8 cellular contexts compared by ENCODE assay signal in genomic region chr11:64810891-64811272, GRCh38. TPM values are rescaled to one million over a fixed set of nuclear protein-coding genes. Genes with fewer than 3 reads are reported as not detected.
DNase-seq lines count a peak whose midpoint lies in the region; ATAC-seq and TF ChIP-seq lines count a peak whose summit lies in the region.

No MANE protein-coding gene starts in this region.

- peaks cover 21% of the 10 kb centered on the region for H3K36me3 Mint-ChIP-seq in activated CD8-positive, alpha-beta T cell treated with anti-CD3 and anti-CD28 coated beads, Interleukin-2, amount 10 ng/mL, durations not matched to agents 7 days and 5 days (ENCODE audit: low read depth)

- peak overlapping the region; percentile 98 for H3K4me3 Mint-ChIP-seq in activated CD8-positive, alpha-beta T cell treated with anti-CD3 and anti-CD28 coated beads, Interleukin-2, amount 10 ng/mL, durations not matched to agents 7 days and 5 days

- TF ChIP-seq CTCF in DND-41 (IDR thresholded peaks at IDR 0.05; ENCODE audit: borderline replicate concordance, extremely low read depth, low read length, poor library complexity, severe bottlenecking) (no peak), cardiac muscle cell (IDR thresholded peaks at IDR 0.05; ENCODE audit: low read depth, low read length) (no peak), omental fat pad (IDR thresholded peaks at IDR 0.05) (no peak)

- POLR2A ChIA-PET in activated CD8-positive, alpha-beta T cell treated with anti-CD3 and anti-CD28 coated beads, Interleukin-2, amount 10 ng/mL, durations not matched to agents 7 days and 5 days (lab: Charles Lee) = interaction anchor here (0.7 to 2.0 kb wide), 6 partner anchors 34 to 487 kb away, joined by 3 to 6 read pairs (median 3); partner anchors contain the start of genes MRPL49 and RASGRP2

- ATAC-seq in DND-41 (ENCODE audit: insufficient read depth, low read depth) (peak; percentile 51), HG03066 (IDR thresholded peaks at IDR 0.05; ENCODE audit: low read depth, unreplicated experiment) (peak; percentile 13), HG02588 (IDR thresholded peaks at IDR 0.05; ENCODE audit: unreplicated experiment) (no peak), omental fat pad (ENCODE audit: low FRiP score) (no peak)
- ATAC-seq in activated CD8-positive, alpha-beta T cell treated with anti-CD3 and anti-CD28 coated beads, Interleukin-2, amount 10 ng/mL, durations not matched to agents 7 days and 5 days = peak; percentile 69

- H3K27ac ChIP-seq in DND-41 (ENCODE audit: low read length) (peak overlapping the region; percentile 73), cardiac muscle cell (no peak overlapping the region)

- peak overlapping the region; percentile 88 for H3K27ac Mint-ChIP-seq in activated CD8-positive, alpha-beta T cell treated with anti-CD3 and anti-CD28 coated beads, Interleukin-2, amount 10 ng/mL, durations not matched to agents 7 days and 5 days

- peaks cover 31% of the 10 kb centered on the region for H3K4me1 Mint-ChIP-seq in activated CD8-positive, alpha-beta T cell treated with anti-CD3 and anti-CD28 coated beads, Interleukin-2, amount 10 ng/mL, durations not matched to agents 7 days and 5 days (ENCODE audit: low read depth)

- no peaks in the 10 kb centered on the region for H3K27me3 ChIP-seq in DND-41 (ENCODE audit: insufficient read depth, low read length, poor library complexity)
- no peaks in the 10 kb centered on the region for H3K27me3 ChIP-seq in cardiac muscle cell

- peaks cover 18% of the 10 kb centered on the region for H3K79me2 ChIP-seq in DND-41 (ENCODE audit: insufficient read depth, low read length)

- H3K9ac ChIP-seq in DND-41 (ENCODE audit: low read depth, low read length) = peak overlapping the region; percentile 74

- H3K9me3 Mint-ChIP-seq in activated CD8-positive, alpha-beta T cell treated with anti-CD3 and anti-CD28 coated beads, Interleukin-2, amount 10 ng/mL, durations not matched to agents 7 days and 5 days (ENCODE audit: insufficient read depth) = no peaks in the 10 kb centered on the region

- no peaks in the 10 kb centered on the region for H3K27me3 Mint-ChIP-seq in activated CD8-positive, alpha-beta T cell treated with anti-CD3 and anti-CD28 coated beads, Interleukin-2, amount 10 ng/mL, durations not matched to agents 7 days and 5 days (ENCODE audit: low read depth)

- H3K36me3 ChIP-seq in DND-41 (ENCODE audit: insufficient read depth, low read length) = peaks cover 26% of the 10 kb centered on the region
- H3K36me3 ChIP-seq in cardiac muscle cell = peaks cover 6% of the 10 kb centered on the region

- DNase-seq in DND-41 = no peak
- DNase-seq in activated CD8-positive, alpha-beta T cell treated with anti-CD3 and anti-CD28 coated beads, Interleukin-2, amount 10 ng/mL, durations not matched to agents 7 days and 5 days = peak; percentile 76
- DNase-seq in cardiac muscle cell (ENCODE audit: low read depth in 1 of 2, low spot score in 1 of 2) = no peak
- no peak for DNase-seq in skeletal muscle cell (ENCODE audit: low read depth)
- DNase-seq in ACHN = no peak
- no peak for DNase-seq in omental fat pad (ENCODE audit: low spot score)

- H3K4me1 ChIP-seq in DND-41 (ENCODE audit: insufficient read depth, low read length) = peaks cover 34% of the 10 kb centered on the region
- H3K4me1 ChIP-seq in cardiac muscle cell (ENCODE audit: low read depth) = no peaks in the 10 kb centered on the region

- H3K4me2 ChIP-seq in DND-41 (ENCODE audit: insufficient read depth, low read length) = peak overlapping the region; percentile 92

- CTCF ChIA-PET in activated CD8-positive, alpha-beta T cell treated with anti-CD3 and anti-CD28 coated beads, Interleukin-2, amount 10 ng/mL, durations not matched to agents 7 days and 5 days (lab: Charles Lee) = interaction anchor here (0.6 to 2.1 kb wide), 7 partner anchors 17 to 204 kb away, joined by 3 to 8 read pairs (median 3); partner anchors contain the start of genes ARL2 and SF1

- in situ Hi-C loops in ACHN (cut with HindIII; ENCODE audit: low pct_ligation_motif_present, low pct_unique_long_range_greater_than_20kb, low sequenced_read_pairs) = no loop called here

- peak overlapping the region; percentile 81 to 83; a peak in 3 of 4 replicates for H3K4me3 ChIP-seq in DND-41 (ENCODE audit: low read depth in 1 of 2, low read length in 2 of 2)
- H3K4me3 ChIP-seq in cardiac muscle cell = peak overlapping the region; percentile 97
- peak overlapping the region; percentile 92 for H3K4me3 ChIP-seq in skeletal muscle cell (ENCODE audit: low read depth, low read length)

- H2AFZ ChIP-seq in DND-41 (ENCODE audit: low read depth, low read length) = peak overlapping the region; percentile 98

- H3K9me3 ChIP-seq in DND-41 (ENCODE audit: insufficient read depth, low read length, severe bottlenecking) (no peaks in the 10 kb centered on the region), cardiac muscle cell (ENCODE audit: low read depth) (no peaks in the 10 kb centered on the region)

- H4K20me1 ChIP-seq in DND-41 (ENCODE audit: insufficient read depth, low read length) = 0 out of 2 replicates have a peak, but pooled peaks cover 6% of the 10 kb centered on the region

RNA-seq across cellular contexts. Expression of gene MEN1, which starts 0.5 kb away (rescaled TPM):
- total RNA-seq in activated CD8-positive, alpha-beta T cell treated with anti-CD3 and anti-CD28 coated beads, Interleukin-2, amount 10 ng/mL, durations not matched to agents 7 days and 5 days = 10 to 100 TPM; 32.9 to 34.0 TPM
- total RNA-seq in cardiac muscle cell = 26.7 and 27.7 TPM in 2 replicates
- 57.5 and 62.1 TPM in 2 replicates for polyA plus RNA-seq in cardiac muscle cell
- total RNA-seq in omental fat pad = 10 to 100 TPM in 3 of 4 donors, 1 to 10 TPM in 1; 7.3 to 20.2 (median 12.2) TPM

RNA-seq across cellular contexts. Expression of gene MAP4K2, which starts 7.9 kb away (rescaled TPM):
- total RNA-seq in activated CD8-positive, alpha-beta T cell treated with anti-CD3 and anti-CD28 coated beads, Interleukin-2, amount 10 ng/mL, durations not matched to agents 7 days and 5 days = 10 to 100 TPM; 84.2 to 90.2 TPM
- 24.3 and 35.9 TPM in 2 replicates for total RNA-seq in cardiac muscle cell
- 16.1 and 31.1 TPM in 2 replicates for polyA plus RNA-seq in cardiac muscle cell
- total RNA-seq in omental fat pad = 10 to 100 TPM in 3 of 4 donors, 1 to 10 TPM in 1; 8.5 to 33.3 (median 17.7) TPM

RNA-seq across cellular contexts. Expression of gene SF1, which starts 32.5 kb away (rescaled TPM):
- total RNA-seq in activated CD8-positive, alpha-beta T cell treated with anti-CD3 and anti-CD28 coated beads, Interleukin-2, amount 10 ng/mL, durations not matched to agents 7 days and 5 days = 100 to 1,000 TPM; 421 to 423 TPM
- total RNA-seq in cardiac muscle cell (168 and 360 TPM in 2 replicates), omental fat pad (100 to 1,000 TPM; 209 to 411 (median 320) TPM)
- 143 and 233 TPM in 2 replicates for polyA plus RNA-seq in cardiac muscle cell

RNA-seq across cellular contexts. Expression of gene CDC42BPG, which starts 33.6 kb away (rescaled TPM):
- 1 to 10 TPM in 1 of 2 experiments, under 1 TPM in 1; 0.61 to 1.2 TPM for total RNA-seq in activated CD8-positive, alpha-beta T cell treated with anti-CD3 and anti-CD28 coated beads, Interleukin-2, amount 10 ng/mL, durations not matched to agents 7 days and 5 days
- total RNA-seq in cardiac muscle cell (4.6 and 10.1 TPM in 2 replicates), omental fat pad (under 1 TPM; 0.19 to 0.48 (median 0.42) TPM)
- polyA plus RNA-seq in cardiac muscle cell = 2.2 and 3.5 TPM in 2 replicates

RNA-seq across cellular contexts. Expression of gene PYGM, which starts 51.1 kb away (rescaled TPM):
- total RNA-seq in activated CD8-positive, alpha-beta T cell treated with anti-CD3 and anti-CD28 coated beads, Interleukin-2, amount 10 ng/mL, durations not matched to agents 7 days and 5 days = 1 to 10 TPM; 2.9 to 4.7 TPM
- total RNA-seq in cardiac muscle cell (246 and 281 TPM in 2 replicates), omental fat pad (10 to 100 TPM in 2 of 4 donors, 1 to 10 TPM in 2; 2.1 to 25.9 (median 12.2) TPM)
- 244 and 260 TPM in 2 replicates for polyA plus RNA-seq in cardiac muscle cell

Comparison
In these comparisons a context has a peak if more than half of its experiments do, and no peak if none do; other contexts are left out.
1. ATAC-seq: peak in DND-41 (single experiment), HG03066 (single experiment) and activated CD8-positive, alpha-beta T cell treated with anti-CD3 and anti-CD28 coated beads, Interleukin-2, amount 10 ng/mL, durations not matched to agents 7 days and 5 days (single experiment); none in HG02588 (single experiment) and omental fat pad (single experiment).
2. Peak in every context shown above with its lines, with median percentiles within 50 percentile points of each other: H3K4me3 ChIP-seq.